ENCODE assay signal across 10 cellular contexts in genomic region chr1:116540088-116540487, GRCh38. TPM values are rescaled to one million over a fixed set of nuclear protein-coding genes. Genes with fewer than 3 reads are reported as not detected.
A peak's percentile ranks its signal among the peaks of the same experiment; 100 is the strongest.
DNase-seq lines count a peak whose midpoint lies in the region; ATAC-seq, FAIRE-seq and TF ChIP-seq lines count a peak whose summit lies in the region.
"Had no signal": no experiment of that assay in that cellular context is flagged by ENCODE, and none has a peak within 500 bp of the region (broad histone marks: within the 10 kb centered on the region; RNA-seq: fewer than 3 reads in every experiment).

No MANE protein-coding gene starts in this region.

- no peak for TF ChIP-seq EP300 in K562 (IDR thresholded peaks at IDR 0.05; ENCODE audit: low read length)

- intact Hi-C loops in K562 (cut with micrococcal nuclease): no loop called here

- ATAC-seq in GM18498 (IDR thresholded peaks at IDR 0.05; ENCODE audit: unreplicated experiment) (peak; percentile 51), GM21390 (IDR thresholded peaks at IDR 0.05; ENCODE audit: unreplicated experiment) (peak; percentile 52), HG03521 (IDR thresholded peaks at IDR 0.05; ENCODE audit: unreplicated experiment) (peak; percentile 53), K562 (no peak)

- no peaks in the 10 kb centered on the region for H3K27me3 ChIP-seq in K562 (ENCODE audit: control insufficient read depth in 2 of 2, insufficient read depth in 2 of 2, low read length in 2 of 2)
- H3K27me3 ChIP-seq: SJSA1 had no signal

- no peak for TF ChIP-seq CTCF in K562 (IDR thresholded peaks at IDR 0.05 in 2 of 3, conservative IDR thresholded peaks at IDR 0.05 in 1 of 3; ENCODE audit: insufficient read depth in 2 of 3, low read depth in 1 of 3, low read length in 3 of 3)

- H3K9me3 ChIP-seq in K562 (replicated peaks; ENCODE audit: control insufficient read depth, insufficient read depth, low read depth, low read length): no peaks in the 10 kb centered on the region
- H3K9me3 ChIP-seq: SJSA1 had no signal

- POLR2A ChIA-PET in K562 (lab: Yijun Ruan, JAX): interaction anchor here (0.6 to 2.1 kb wide), 2 partner anchors 11 to 138 kb away, joined by 3 to 4 read pairs; no protein-coding TSS in a partner anchor

- no peak overlapping the region for H3K9ac ChIP-seq in K562 (ENCODE audit: insufficient read depth in 1 of 2, low read depth in 2 of 2, low read length in 2 of 2)

- H3K36me3 ChIP-seq in K562 (ENCODE audit: control insufficient read depth, insufficient read depth, low read length): peaks cover 80% of the 10 kb centered on the region

- DNase-seq in K562 (ENCODE audit: extremely low read depth in 1 of 4, low spot score in 3 of 4) (no peak), DMS 273 treated with DMSO at 0.1 percent for 48 hours (lab: John Stamatoyannopoulos, UW) (no peak), HuH-7.5 (ENCODE audit: low spot score) (no peak), T-helper 9 cell (no peak), dermis blood vessel endothelial cell (no peak)
- DNase-seq: EL had no signal

- no peak overlapping the region; the same call in 1 of the 2 replicates for H3K4me2 ChIP-seq in K562 (ENCODE audit: insufficient read depth, low read length)

- H3K9me1 ChIP-seq in K562 (ENCODE audit: control insufficient read depth, insufficient read depth, low read length): no peaks in the 10 kb centered on the region

- H3K4me3 ChIP-seq in K562: no peak overlapping the region
- H3K4me3 ChIP-seq: SJSA1 had no signal

- peak overlapping the region; percentile 31; the same call in 1 of the 3 replicates for H3K27ac ChIP-seq in K562 (ENCODE audit: extremely low read depth, low read depth, low read length)
- H3K27ac ChIP-seq: SJSA1 had no signal

- no TSS peak for BruUV-seq in K562 (replicated peaks; lab: Mats Ljungman, UMichigan)

- no peak for TF ChIP-seq POLR2A in K562 (conservative IDR thresholded peaks at IDR 0.05)

- peaks cover 6% of the 10 kb centered on the region for H3K79me2 ChIP-seq in K562 (ENCODE audit: control insufficient read depth, insufficient read depth, low read length)

- H2AFZ ChIP-seq in K562 (ENCODE audit: low read depth, low read length): no peak overlapping the region

- no peak for TF ChIP-seq RAD21 in K562 (CRISPR knock-in tag; conservative IDR thresholded peaks at IDR 0.05 in 1 of 2, IDR thresholded peaks at IDR 0.05 in 1 of 2)

- H3K4me1 ChIP-seq in K562 (replicated peaks in 1 of 2; ENCODE audit: control insufficient read depth in 2 of 2, insufficient read depth in 2 of 2, low read length in 2 of 2): peaks cover 0 to 4% of the 10 kb centered on the region in 2 experiments; a peak in 4 of 5 replicates
- H3K4me1 ChIP-seq: SJSA1 had no signal

- CTCF ChIA-PET in K562 (lab: Yijun Ruan, JAX; ENCODE audit: low intra/inter-chr PET ratio): no interaction called here

- in situ Hi-C loops in K562 (cut with MboI): no loop called here

- FAIRE-seq in K562 (lab: Jason Lieb, UNC): no peak

- no peaks in the 10 kb centered on the region for H4K20me1 ChIP-seq in K562 (replicated peaks; ENCODE audit: control insufficient read depth, insufficient read depth, low read length)

TF ChIP-seq in K562, 482 proteins besides CTCF, POLR2A, EP300 and RAD21 (continues in another document):
- TF ChIP-seq HINFP (tag; conservative IDR thresholded peaks at IDR 0.05; ENCODE audit: low read depth) (peak; percentile 85), SMAD3 (CRISPR knock-in tag; conservative IDR thresholded peaks at IDR 0.05) (no peak), SRF (CRISPR knock-in tag; IDR thresholded peaks at IDR 0.05) (no peak), SPI1 (IDR thresholded peaks at IDR 0.05; ENCODE audit: borderline replicate concordance, low read depth, low read length) (peak; percentile 92), ZNF699 (CRISPR knock-in tag; IDR thresholded peaks at IDR 0.05; ENCODE audit: insufficient replicate concordance) (no peak), IFI16 (CRISPR knock-in tag; IDR thresholded peaks at IDR 0.05) (no peak), NBN (IDR thresholded peaks at IDR 0.05; ENCODE audit: low read depth) (no peak), ATF6 (CRISPR knock-in tag; IDR thresholded peaks at IDR 0.05) (no peak), ETV6 (IDR thresholded peaks at IDR 0.05; ENCODE audit: borderline replicate concordance in 1 of 2, low read depth in 2 of 2, low read length in 1 of 2) (peak in 1 of 2 experiments; percentile 57; a peak in 1 of 4 replicates), ETV6 (CRISPR knock-in tag; IDR thresholded peaks at IDR 0.05; ENCODE audit: borderline replicate concordance) (no peak), HMBOX1 (IDR thresholded peaks at IDR 0.05) (peak; percentile 98), L3MBTL2 (IDR thresholded peaks at IDR 0.05) (no peak), MYNN (IDR thresholded peaks at IDR 0.05) (no peak), MYNN (CRISPR knock-in tag; IDR thresholded peaks at IDR 0.05) (no peak), ZFP1 (CRISPR knock-in tag; IDR thresholded peaks at IDR 0.05) (no peak), NFE2 (IDR thresholded peaks at IDR 0.05; ENCODE audit: low read depth) (peak; percentile 42; the same call in 1 of the 2 replicates)

RNA-seq across cellular contexts. Expression of gene CD58, which starts 30.7 kb away (rescaled TPM):
- 43.8 and 80.5 TPM in 2 replicates for total RNA-seq in K562 (2011; cell fraction: chromatin; rRNA removed; ENCODE audit: low replicate concordance)
- total RNA-seq in K562 (2011; cell fraction: nucleolus; rRNA removed): 32.9 and 38.5 TPM in 2 replicates
- 55.1 and 71.8 TPM in 2 replicates for total RNA-seq in K562 (2011; cell fraction: nucleoplasm; rRNA removed)
- total RNA-seq in K562 (2014; rRNA removed) (18.1 and 20.6 TPM in 2 replicates), K562 (2014; rRNA removed; fragmentation: Illumina TruSeq; extraction: Trizol) (38.9 and 44.3 TPM in 2 replicates), K562 (2015; rRNA removed; fragmentation: Illumina TruSeq; extraction: Trizol) (32.6 and 37.4 TPM in 2 replicates), K562 (2021) (22.6 and 23.1 TPM in 2 replicates), dermis blood vessel endothelial cell (15.5 and 17.9 TPM in 2 replicates)
- polyA plus RNA-seq in K562 (2011; rRNA removed) (63.1 and 113 TPM in 2 replicates), K562 (2014; fragmentation: Illumina TruSeq; extraction: Trizol) (49.0 and 53.2 TPM in 2 replicates), K562 (2014; fragmentation: Nextera tagmentation; extraction: Ambion mirVana) (10 to 100 TPM; 24.6 to 33.0 TPM), K562 (2014; rRNA removed) (40.9 and 45.0 TPM in 2 replicates)
- polyA plus RNA-seq in K562 (2011; cell fraction: cytosol; rRNA removed): 26.9 and 29.8 TPM in 2 replicates
- 35.4 and 45.0 TPM in 2 replicates for polyA plus RNA-seq in K562 (2011; cell fraction: nucleus; rRNA removed)
- 27.1 and 33.9 TPM in 2 replicates for polyA plus RNA-seq in K562 (2012)
- 43.3 and 57.6 TPM in 2 replicates for polyA minus RNA-seq in K562 (2011; rRNA and poly(A)+ RNA removed)
- 11.0 and 23.7 TPM in 2 replicates for polyA minus RNA-seq in K562 (2011; cell fraction: cytosol; rRNA and poly(A)+ RNA removed)
- 27.6 and 28.0 TPM in 2 replicates for polyA minus RNA-seq in K562 (2011; cell fraction: nucleus; rRNA and poly(A)+ RNA removed)
